16 cellular contexts compared by ENCODE assay signal in genomic region chr2:45382744-45383143, GRCh38.
DNase-seq lines count a peak whose midpoint lies in the region; ATAC-seq and TF ChIP-seq lines count a peak whose summit lies in the region.
"Had no signal": no experiment of that assay in that cellular context is flagged by ENCODE, and none has a peak within 500 bp of the region (broad histone marks: within the 10 kb centered on the region; RNA-seq: fewer than 3 reads in every experiment).

No MANE protein-coding gene starts in this region.

- ATAC-seq in right lobe of liver (no peak), HG03342 (IDR thresholded peaks at IDR 0.05; ENCODE audit: unreplicated experiment) (no peak)
- ATAC-seq: CD8-positive, alpha-beta T cell; naive thymus-derived CD4-positive, alpha-beta T cell had no signal

- H3K27ac ChIP-seq in SJCRH30, result no peak overlapping the region
- H3K27ac ChIP-seq in right lobe of liver, result no peak overlapping the region
- no peak overlapping the region for H3K27ac ChIP-seq in spleen
- H3K27ac ChIP-seq: left ventricle myocardium inferior had no signal

- TF ChIP-seq CTCF in epithelial cell of esophagus (IDR thresholded peaks at IDR 0.05; ENCODE audit: insufficient read depth, low read depth, low read length, missing control alignments) (no peak), right lobe of liver (IDR thresholded peaks at IDR 0.05) (no peak), spleen (IDR thresholded peaks at IDR 0.05 in 8 of 11, conservative IDR thresholded peaks at IDR 0.05 in 3 of 11) (no peak)

- H3K9me3 ChIP-seq in SJCRH30 (replicated peaks) (no peaks in the 10 kb centered on the region), right lobe of liver (no peaks in the 10 kb centered on the region), spleen (peaks cover 0 to 3% (median 0%) of the 10 kb centered on the region in 8 donors)

- no peaks in the 10 kb centered on the region for H3K27me3 ChIP-seq in SJCRH30
- no peaks in the 10 kb centered on the region for H3K27me3 ChIP-seq in right lobe of liver
- no peaks in the 10 kb centered on the region for H3K27me3 ChIP-seq in spleen (replicated peaks in 1 of 7)

- WGBS in right lobe of liver (ENCODE audit: insufficient coverage, low coverage, low lambda C conversion rate, missing lambda C conversion rate), result 82% methylated on average over 1 of the region's 1 CpG
- WGBS in spleen, 5 donors, result 53 to 67% (median 63%) methylated on average over 1 of the region's 1 CpG

- H3K4me3 ChIP-seq in SJCRH30 (no peak overlapping the region), epithelial cell of esophagus (ENCODE audit: low read length) (no peak overlapping the region), right lobe of liver (no peak overlapping the region), spleen (no peak overlapping the region)
- H3K4me3 ChIP-seq: left ventricle myocardium inferior had no signal

- H3K4me1 ChIP-seq in SJCRH30 (peaks cover 14% of the 10 kb centered on the region), right lobe of liver (no peaks in the 10 kb centered on the region), spleen (no peaks in the 10 kb centered on the region)

- DNase-seq in HT1080 (ENCODE audit: low read depth) (peak; percentile 59), SJCRH30 (peak; percentile 52 to 79), epithelial cell of esophagus (ENCODE audit: low read depth) (peak; percentile 10), smooth muscle cell of the brain vasculature (ENCODE audit: low read depth, low spot score) (peak; percentile 41), right lobe of liver (no peak), spleen (no peak)
- DNase-seq: activated CD4-positive, CD25-positive, alpha-beta regulatory T cell treated with anti-CD3 and anti-CD28 coated beads, Interleukin-2, amount 50 U/mL, for 72 hours; activated naive CD8-positive, alpha-beta T cell treated with anti-CD3 and anti-CD28 coated beads for 36 hours; activated T-cell treated with anti-CD3 and anti-CD28 coated beads for 4 hours; CD8-positive, alpha-beta T cell; erythroblast; left ventricle myocardium inferior; naive thymus-derived CD4-positive, alpha-beta T cell; NCI-H146; stimulated activated CD4-positive, alpha-beta T cell treated with anti-CD3 and anti-CD28 coated beads, Interleukin-4, amount 100 ng/mL, for 24 hours had no signal

- no peak for TF ChIP-seq POLR2A in right lobe of liver (IDR thresholded peaks at IDR 0.05)
- TF ChIP-seq POLR2A in spleen (IDR thresholded peaks at IDR 0.05), result no peak

- H3K36me3 ChIP-seq in SJCRH30, result 0 out of 2 replicates have a peak, but pooled peaks cover 3% of the 10 kb centered on the region
- peaks cover 0 to 3% (median 0%) of the 10 kb centered on the region in 4 donors for H3K36me3 ChIP-seq in right lobe of liver
- peaks cover 0 to 8% (median 3%) of the 10 kb centered on the region in 6 donors for H3K36me3 ChIP-seq in spleen

- intact Hi-C loops in right lobe of liver (cut with DNase I) (no loop called here), spleen (cut with DNase I; ENCODE audit: low total_unique reads) (no loop called here)

Comparison
In these comparisons a context has a peak if more than half of its experiments do, and no peak if none do; other contexts are left out.
1. DNase-seq: peak in HT1080 (single experiment), SJCRH30 (2 of 2), epithelial cell of esophagus (single experiment) and smooth muscle cell of the brain vasculature (single experiment); none in right lobe of liver (0 of 3) and spleen (single experiment).